1 cellular context compared by ENCODE assay signal in genomic region chr19:42872608-42873007, GRCh38.
TF ChIP-seq lines count a peak whose summit lies in the region.

No MANE protein-coding gene starts in this region.

TF ChIP-seq in IMR-90, 13 proteins besides CTCF, POLR2A, EP300 and RAD21:
- TF ChIP-seq CEBPB (IDR thresholded peaks at IDR 0.05; ENCODE audit: low read depth, low read length) (no peak), SMC3 (IDR thresholded peaks at IDR 0.05; ENCODE audit: low read depth, low read length) (no peak), RCOR1 (IDR thresholded peaks at IDR 0.05; ENCODE audit: insufficient replicate concordance, low read length) (no peak), RFX5 (IDR thresholded peaks at IDR 0.05; ENCODE audit: low read depth, low read length) (no peak), USF2 (IDR thresholded peaks at IDR 0.05; ENCODE audit: low read depth, low read length) (no peak), NFE2L2 (IDR thresholded peaks at IDR 0.05; ENCODE audit: low read depth, low read length) (no peak), FOS (IDR thresholded peaks at IDR 0.05; ENCODE audit: low read depth, low read length) (no peak), MAZ (IDR thresholded peaks at IDR 0.05; ENCODE audit: borderline replicate concordance, low read depth, low read length) (no peak), MAFK (IDR thresholded peaks at IDR 0.05; ENCODE audit: low read depth, low read length) (no peak), MXI1 (IDR thresholded peaks at IDR 0.05; ENCODE audit: borderline replicate concordance, low read depth, low read length) (no peak), BHLHE40 (IDR thresholded peaks at IDR 0.05; ENCODE audit: low read depth, low read length) (no peak), CHD1 (IDR thresholded peaks at IDR 0.05; ENCODE audit: low read depth, low read length) (no peak), ELK1 (IDR thresholded peaks at IDR 0.05; ENCODE audit: borderline replicate concordance, low read depth, low read length) (no peak)
